In the genomic region with DNA sequence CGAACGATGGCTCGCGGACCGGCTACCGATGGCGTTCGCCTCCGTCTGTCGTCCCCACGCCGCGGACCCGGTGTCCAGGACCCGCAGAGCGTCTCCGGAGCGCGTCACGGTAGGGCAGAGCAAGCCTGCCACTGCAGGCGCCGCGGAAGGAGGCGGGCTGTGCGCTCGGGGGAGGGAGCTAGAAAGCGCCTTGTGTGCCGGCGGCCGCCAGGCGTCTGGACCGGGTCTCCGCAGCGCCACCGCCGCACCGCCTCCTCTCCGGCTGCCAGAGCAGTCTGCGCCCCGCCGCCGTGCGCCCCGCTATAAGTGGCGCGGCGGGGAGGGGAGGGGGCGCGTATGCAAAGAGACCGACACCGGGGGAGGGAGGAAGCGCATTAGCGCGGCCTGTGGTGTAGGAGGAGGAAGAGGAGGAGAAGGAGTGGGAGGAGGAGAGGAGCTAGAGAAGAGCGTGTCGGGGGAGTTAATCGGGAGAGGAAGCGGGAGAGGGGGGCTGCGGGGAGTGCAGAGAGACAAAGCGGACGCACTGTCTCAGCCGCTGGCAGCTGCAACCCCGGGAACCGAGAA, we compare ENCODE assay signal across 8 cellular contexts. TPM values are rescaled to one million over a fixed set of nuclear protein-coding genes. Genes with fewer than 3 reads are reported as not detected.
A peak's percentile ranks its signal among the peaks of the same experiment; 100 is the strongest.
DNase-seq lines count a peak whose midpoint lies in the region; ATAC-seq, FAIRE-seq and TF ChIP-seq lines count a peak whose summit lies in the region.

A gene with protein sequence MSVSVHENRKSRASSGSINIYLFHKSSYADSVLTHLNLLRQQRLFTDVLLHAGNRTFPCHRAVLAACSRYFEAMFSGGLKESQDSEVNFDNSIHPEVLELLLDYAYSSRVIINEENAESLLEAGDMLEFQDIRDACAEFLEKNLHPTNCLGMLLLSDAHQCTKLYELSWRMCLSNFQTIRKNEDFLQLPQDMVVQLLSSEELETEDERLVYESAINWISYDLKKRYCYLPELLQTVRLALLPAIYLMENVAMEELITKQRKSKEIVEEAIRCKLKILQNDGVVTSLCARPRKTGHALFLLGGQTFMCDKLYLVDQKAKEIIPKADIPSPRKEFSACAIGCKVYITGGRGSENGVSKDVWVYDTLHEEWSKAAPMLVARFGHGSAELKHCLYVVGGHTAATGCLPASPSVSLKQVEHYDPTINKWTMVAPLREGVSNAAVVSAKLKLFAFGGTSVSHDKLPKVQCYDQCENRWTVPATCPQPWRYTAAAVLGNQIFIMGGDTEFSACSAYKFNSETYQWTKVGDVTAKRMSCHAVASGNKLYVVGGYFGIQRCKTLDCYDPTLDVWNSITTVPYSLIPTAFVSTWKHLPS (minus strand): TSS at position 279 of the 564 bp plus-strand sequence. CDS start 4,243 bp downstream, outside the sequence.

- H3K9me3 Mint-ChIP-seq in activated T-cell treated with anti-CD3 and anti-CD28 coated beads, Interleukin-2, amount 50 U/mL, for 24 hours = no peaks in the 10 kb centered on the region

- peaks cover 11% of the 10 kb centered on the region; the same call in 1 of the 2 replicates for H4K20me1 ChIP-seq in OCI-LY3 (ENCODE audit: insufficient read depth, low read length)

- peak; percentile 90 for DNase-seq in D341Med (ENCODE audit: low spot score)
- DNase-seq in HTR-8/SVneo (ENCODE audit: insufficient read length, low spot score) = peak; percentile 49
- peak; percentile 84 for DNase-seq in activated T-cell treated with anti-CD3 and anti-CD28 coated beads, Interleukin-2, amount 50 U/mL, for 24 hours
- DNase-seq in stimulated activated CD8-positive, alpha-beta memory T cell treated with anti-CD3 and anti-CD28 coated beads, Interleukin-7, amount 100 ng/mL, for 1 hour (ENCODE audit: low read depth in 2 of 2) = peak; percentile 32 to 45

- FAIRE-seq in HTR-8/SVneo (lab: Jason Lieb, UNC) = no peak

- H3K4me2 ChIP-seq in OCI-LY3 (ENCODE audit: low read length) = peak within 1 kb of the TSS; percentile 98

- peak; percentile 27 for TF ChIP-seq CTCF in OCI-LY3 (IDR thresholded peaks at IDR 0.05; ENCODE audit: low read depth, low read length)

- H3K9me3 ChIP-seq in OCI-LY3 (ENCODE audit: insufficient read depth, low read length) (no peaks in the 10 kb centered on the region), mucosa of stomach (ENCODE audit: control insufficient read depth, low read length) (no peaks in the 10 kb centered on the region)

- peaks cover 39% of the 10 kb centered on the region for H3K4me1 Mint-ChIP-seq in activated T-cell treated with anti-CD3 and anti-CD28 coated beads, Interleukin-2, amount 50 U/mL, for 24 hours (ENCODE audit: low read depth)

- H3K27ac Mint-ChIP-seq in activated T-cell treated with anti-CD3 and anti-CD28 coated beads, Interleukin-2, amount 50 U/mL, for 24 hours = no peak within 1 kb of the TSS

- peak within 1 kb of the TSS; percentile 66; the same call in 1 of the 2 replicates for H2AFZ ChIP-seq in OCI-LY3 (ENCODE audit: low read depth, low read length)

- H3K4me3 Mint-ChIP-seq in activated T-cell treated with anti-CD3 and anti-CD28 coated beads, Interleukin-2, amount 50 U/mL, for 24 hours = peak within 1 kb of the TSS; percentile 80

- no peak within 1 kb of the TSS for H3K27ac ChIP-seq in OCI-LY3 (ENCODE audit: low read length)

- no peaks in the 10 kb centered on the region for H3K79me2 ChIP-seq in OCI-LY3 (ENCODE audit: low read length)

- H3K36me3 ChIP-seq in OCI-LY3 (replicated peaks; ENCODE audit: low read depth, low read length) = no peaks in the 10 kb centered on the region
- H3K36me3 ChIP-seq in mucosa of stomach (ENCODE audit: control insufficient read depth, insufficient read depth, low read length) = no peaks in the 10 kb centered on the region

- H3K4me3 ChIP-seq in OCI-LY3 (ENCODE audit: low read length) (peak within 1 kb of the TSS; percentile 92), mucosa of stomach (ENCODE audit: low read length) (peak within 1 kb of the TSS; percentile 47)

- H3K36me3 Mint-ChIP-seq in activated T-cell treated with anti-CD3 and anti-CD28 coated beads, Interleukin-2, amount 50 U/mL, for 24 hours (ENCODE audit: low read depth) = peaks cover 4% of the 10 kb centered on the region

- H3K4me1 ChIP-seq in OCI-LY3 (ENCODE audit: low read length) (peaks cover 17% of the 10 kb centered on the region), mucosa of stomach (ENCODE audit: control insufficient read depth, insufficient read depth, low read length) (peaks cover 13% of the 10 kb centered on the region)

- peaks cover 77% of the 10 kb centered on the region for H3K27me3 Mint-ChIP-seq in activated T-cell treated with anti-CD3 and anti-CD28 coated beads, Interleukin-2, amount 50 U/mL, for 24 hours

- ATAC-seq in GM21360 (IDR thresholded peaks at IDR 0.05; ENCODE audit: unreplicated experiment) (peak; percentile 62), esophagus mucosa (peak; percentile 81)

- H3K27me3 ChIP-seq in OCI-LY3 (ENCODE audit: low read depth, low read length) = peaks cover 37% of the 10 kb centered on the region
- no peaks in the 10 kb centered on the region for H3K27me3 ChIP-seq in mucosa of stomach (ENCODE audit: control insufficient read depth, insufficient read depth, low read length)

- H3K9ac ChIP-seq in OCI-LY3 (ENCODE audit: low read length) (peak within 1 kb of the TSS; percentile 51; the same call in 1 of the 2 replicates), mucosa of stomach (ENCODE audit: low read length) (peak within 1 kb of the TSS; percentile 77)

RNA-seq across cellular contexts. Expression of the gene that starts here (rescaled TPM):
- total RNA-seq in esophagus mucosa = 2.6 TPM

Comparison
In these comparisons a context has a peak if more than half of its experiments do, and no peak if none do; other contexts are left out.
1. DNase-seq: peak in every context shown above with its lines; median percentile 90 in D341Med; 84 in activated T-cell treated with anti-CD3 and anti-CD28 coated beads, Interleukin-2, amount 50 U/mL, for 24 hours; 49 in HTR-8/SVneo; 38 in stimulated activated CD8-positive, alpha-beta memory T cell treated with anti-CD3 and anti-CD28 coated beads, Interleukin-7, amount 100 ng/mL, for 1 hour.